Comparison of ENCODE assay signal across 17 cellular contexts in genomic region chr7:105019269-105019668, GRCh38. TPM values are rescaled to one million over a fixed set of nuclear protein-coding genes. Genes with fewer than 3 reads are reported as not detected.
A peak's percentile ranks its signal among the peaks of the same experiment; 100 is the strongest.
DNase-seq lines count a peak whose midpoint lies in the region; ATAC-seq, FAIRE-seq and TF ChIP-seq lines count a peak whose summit lies in the region.
"Had no signal": no experiment of that assay in that cellular context is flagged by ENCODE, and none has a peak within 500 bp of the region (broad histone marks: within the 10 kb centered on the region; RNA-seq: fewer than 3 reads in every experiment).

No MANE protein-coding gene starts in this region.

- no peak overlapping the region for H2AFZ ChIP-seq in GM23248
- H2AFZ ChIP-seq in astrocyte (ENCODE audit: low read depth, low read length): no peak overlapping the region

- intact Hi-C loops in CD4-positive, alpha-beta T cell (cut with DNase I, micrococcal nuclease): loop anchor here (5.0 to 10.0 kb wide), 3 partner anchors 33 to 1266 kb away; partner anchors contain the start of gene NAMPT (in 1 of the 2)

- H3K79me2 ChIP-seq in GM23248 (ENCODE audit: insufficient read depth): peaks cover 100% of the 10 kb centered on the region
- peaks cover 99% of the 10 kb centered on the region for H3K79me2 ChIP-seq in astrocyte (ENCODE audit: insufficient read depth, low read length)

- POLR2A ChIA-PET in CD4-positive, alpha-beta T cell (lab: Charles Lee): interaction anchor here (2.6 to 2.7 kb wide), 2 partner anchors 9 to 35 kb away, joined by 9 to 10 read pairs; no protein-coding TSS in a partner anchor

- H3K9ac ChIP-seq in GM23248 (no peak overlapping the region), astrocyte (ENCODE audit: low read length) (no peak overlapping the region)

- peaks cover 78% of the 10 kb centered on the region for H3K4me1 Mint-ChIP-seq in CD4-positive, alpha-beta T cell (ENCODE audit: low read depth)
- H3K4me1 Mint-ChIP-seq in astrocyte (ENCODE audit: low read depth, unreplicated experiment): peaks cover 24% of the 10 kb centered on the region
- peaks cover 43 to 51% of the 10 kb centered on the region in 2 donors for H3K4me1 Mint-ChIP-seq in natural killer cell treated with Interleukin-12 subunit alpha and Interleukin-12 subunit beta and Interleukin-15 and Interleukin-18, amount 100 ng/mL, for 72 hours (ENCODE audit: low read depth in 2 of 2)

- no peak for FAIRE-seq in astrocyte (lab: Jason Lieb, UNC)

- no peaks in the 10 kb centered on the region for H3K36me3 ChIP-seq in GM23248 (ENCODE audit: low read depth)
- H3K36me3 ChIP-seq in astrocyte (ENCODE audit: insufficient read depth, low read length): no peaks in the 10 kb centered on the region
- H3K36me3 ChIP-seq in Peyer's patch: no peaks in the 10 kb centered on the region

- peak overlapping the region; percentile 92 for H3K4me2 ChIP-seq in GM23248 (ENCODE audit: unreplicated experiment)
- H3K4me2 ChIP-seq in astrocyte (ENCODE audit: low read length): no peak overlapping the region

- no peak for TF ChIP-seq POLR2A in Peyer's patch (IDR thresholded peaks at IDR 0.05)

- H4K20me1 ChIP-seq in GM23248 (ENCODE audit: insufficient read depth): peaks cover 31% of the 10 kb centered on the region
- peaks cover 62% of the 10 kb centered on the region for H4K20me1 ChIP-seq in astrocyte (ENCODE audit: insufficient read depth, low read length)

- no peaks in the 10 kb centered on the region for H3K9me3 Mint-ChIP-seq in CD4-positive, alpha-beta T cell
- no peaks in the 10 kb centered on the region for H3K9me3 Mint-ChIP-seq in astrocyte (ENCODE audit: unreplicated experiment)
- H3K9me3 Mint-ChIP-seq in natural killer cell treated with Interleukin-12 subunit alpha and Interleukin-12 subunit beta and Interleukin-15 and Interleukin-18, amount 100 ng/mL, for 72 hours: no peaks in the 10 kb centered on the region

- H3K9me3 ChIP-seq in CD4-positive, alpha-beta T cell (ENCODE audit: control insufficient read depth, low read length): no peaks in the 10 kb centered on the region
- H3K9me3 ChIP-seq in GM23248 (ENCODE audit: low read depth) (no peaks in the 10 kb centered on the region), astrocyte (ENCODE audit: insufficient read depth, low read depth, low read length) (no peaks in the 10 kb centered on the region), Peyer's patch (no peaks in the 10 kb centered on the region)

- no peak overlapping the region for H3K27ac ChIP-seq in CD4-positive, alpha-beta T cell (ENCODE audit: low read depth, low read length)
- H3K27ac ChIP-seq in GM23248 (no peak overlapping the region), astrocyte (ENCODE audit: low read depth, low read length) (no peak overlapping the region), Peyer's patch (no peak overlapping the region)
- H3K27ac ChIP-seq: C4-2B had no signal

- H3K4me3 ChIP-seq in GM23248 (no peak overlapping the region), astrocyte (ENCODE audit: insufficient read depth, low read depth, low read length) (no peak overlapping the region), Peyer's patch (no peak overlapping the region)
- H3K4me3 ChIP-seq: lung had no signal

- DNase-seq in CD4-positive, alpha-beta T cell: no peak
- DNase-seq in GM23248 (no peak), astrocyte (ENCODE audit: low read depth) (no peak), NCI-H2227 treated with DMSO at 0.1 percent for 48 hours (lab: John Stamatoyannopoulos, UW) (no peak), SHP77 treated with DMSO at 0.1 percent for 48 hours (lab: John Stamatoyannopoulos, UW) (no peak), Peyer's patch (no peak), NAMALWA (ENCODE audit: low spot score) (no peak)
- no peak for DNase-seq in natural killer cell treated with Interleukin-12 subunit alpha and Interleukin-12 subunit beta and Interleukin-15 and Interleukin-18, amount 100 ng/mL, for 72 hours (ENCODE audit: low spot score)
- DNase-seq: activated gamma-delta T cell; central memory CD4-positive, alpha-beta T cell; HCEC 1CT; hypothalamus; NCI-H226; posterior cingulate gyrus; stimulated activated CD4-positive, alpha-beta T cell treated with anti-CD3 and anti-CD28 coated beads, Interleukin-4, amount 100 ng/mL, for 1 hour had no signal

- H3K27me3 ChIP-seq in CD4-positive, alpha-beta T cell (ENCODE audit: control insufficient read depth, insufficient read depth, low read length): no peaks in the 10 kb centered on the region
- H3K27me3 ChIP-seq in GM23248 (replicated peaks; ENCODE audit: insufficient read depth) (no peaks in the 10 kb centered on the region), astrocyte (ENCODE audit: insufficient read depth, low read length) (no peaks in the 10 kb centered on the region), Peyer's patch (no peaks in the 10 kb centered on the region)

- CTCF ChIA-PET in CD4-positive, alpha-beta T cell (lab: Charles Lee): interaction anchor here (2.5 kb wide), 1 partner anchor 38 kb away, joined by 12 read pairs; no protein-coding TSS in a partner anchor

- H3K27me3 Mint-ChIP-seq in CD4-positive, alpha-beta T cell: no peaks in the 10 kb centered on the region
- H3K27me3 Mint-ChIP-seq in astrocyte (ENCODE audit: low read depth, unreplicated experiment): no peaks in the 10 kb centered on the region
- no peaks in the 10 kb centered on the region for H3K27me3 Mint-ChIP-seq in natural killer cell treated with Interleukin-12 subunit alpha and Interleukin-12 subunit beta and Interleukin-15 and Interleukin-18, amount 100 ng/mL, for 72 hours

- no peak for ATAC-seq in CD4-positive, alpha-beta T cell (ENCODE audit: poor library complexity)
- ATAC-seq in natural killer cell treated with Interleukin-12 subunit alpha and Interleukin-12 subunit beta and Interleukin-15 and Interleukin-18, amount 100 ng/mL, for 72 hours: no peak

- peaks cover 50% of the 10 kb centered on the region for H3K36me3 Mint-ChIP-seq in CD4-positive, alpha-beta T cell (ENCODE audit: low read depth)
- peaks cover 2% of the 10 kb centered on the region for H3K36me3 Mint-ChIP-seq in astrocyte (ENCODE audit: low read depth, unreplicated experiment)
- H3K36me3 Mint-ChIP-seq in natural killer cell treated with Interleukin-12 subunit alpha and Interleukin-12 subunit beta and Interleukin-15 and Interleukin-18, amount 100 ng/mL, for 72 hours: peaks cover 18% of the 10 kb centered on the region

- H3K27ac Mint-ChIP-seq in CD4-positive, alpha-beta T cell: no peak overlapping the region
- no peak overlapping the region for H3K27ac Mint-ChIP-seq in astrocyte (ENCODE audit: unreplicated experiment)
- peak overlapping the region; percentile 72 to 88 for H3K27ac Mint-ChIP-seq in natural killer cell treated with Interleukin-12 subunit alpha and Interleukin-12 subunit beta and Interleukin-15 and Interleukin-18, amount 100 ng/mL, for 72 hours

- H3K4me1 ChIP-seq in GM23248 (ENCODE audit: insufficient read depth) (peaks cover 62% of the 10 kb centered on the region), astrocyte (ENCODE audit: insufficient read depth, low read length) (peaks cover 9% of the 10 kb centered on the region), Peyer's patch (peaks cover 0 to 69% (median 7%) of the 10 kb centered on the region in 4 donors)

- in situ Hi-C loops in GM23248 (cut with MboI): no loop called here

- H3F3A ChIP-seq in GM23248 (ENCODE audit: insufficient read depth): peaks cover 28% of the 10 kb centered on the region

- H3K4me3 Mint-ChIP-seq in CD4-positive, alpha-beta T cell: peak overlapping the region; percentile 74
- H3K4me3 Mint-ChIP-seq in astrocyte (ENCODE audit: unreplicated experiment): peak overlapping the region; percentile 20
- peak overlapping the region; percentile 80 for H3K4me3 Mint-ChIP-seq in natural killer cell treated with Interleukin-12 subunit alpha and Interleukin-12 subunit beta and Interleukin-15 and Interleukin-18, amount 100 ng/mL, for 72 hours

- WGBS in GM23248 (ENCODE audit: low coverage in 1 of 2, low lambda C conversion rate in 2 of 2, missing lambda C conversion rate in 2 of 2), 2 experiments: 56 to 61% methylated on average over 3 of the region's 3 CpGs

- TF ChIP-seq CTCF in CD4-positive, alpha-beta T cell (IDR thresholded peaks at IDR 0.05): no peak
- no peak for TF ChIP-seq CTCF in astrocyte (IDR thresholded peaks at IDR 0.05; ENCODE audit: insufficient read depth, low read depth, low read length)
- TF ChIP-seq CTCF in Peyer's patch (IDR thresholded peaks at IDR 0.05): no peak

- H3K9me2 ChIP-seq in GM23248 (ENCODE audit: insufficient read depth): no peaks in the 10 kb centered on the region

RNA-seq across cellular contexts. Expression of gene KMT2E, which starts 5.3 kb away (rescaled TPM):
- 100 to 1,000 TPM; 295 to 296 TPM for total RNA-seq in CD4-positive, alpha-beta T cell
- total RNA-seq in GM23248 (2014; rRNA removed; shearing (Covaris generic)): 29.1 and 30.7 TPM in 2 replicates
- polyA plus RNA-seq in GM23248 (2016; fragmentation: Nextera tagmentation; extraction: Ambion mirVana): 63.2 and 63.5 TPM in 2 replicates
- total RNA-seq in astrocyte: 57.4 and 62.5 TPM in 2 replicates
- 100 to 1,000 TPM; 152 to 172 TPM for total RNA-seq in natural killer cell treated with Interleukin-12 subunit alpha and Interleukin-12 subunit beta and Interleukin-15 and Interleukin-18, amount 100 ng/mL, for 72 hours
- total RNA-seq in Peyer's patch: 100 to 1,000 TPM in 3 of 4 donors, 10 to 100 TPM in 1; 88.6 to 170 (median 130) TPM

Comparison
In these comparisons a context has a peak if more than half of its experiments do, and no peak if none do; other contexts are left out.
1. H3K27ac Mint-ChIP-seq: peak in natural killer cell treated with Interleukin-12 subunit alpha and Interleukin-12 subunit beta and Interleukin-15 and Interleukin-18, amount 100 ng/mL, for 72 hours (2 of 2); none in CD4-positive, alpha-beta T cell (single experiment) and astrocyte (single experiment).
2. H3K4me3 Mint-ChIP-seq: peak in every context shown above with its lines; median percentile 80 in natural killer cell treated with Interleukin-12 subunit alpha and Interleukin-12 subunit beta and Interleukin-15 and Interleukin-18, amount 100 ng/mL, for 72 hours; 74 in CD4-positive, alpha-beta T cell; 20 in astrocyte.